ENCODE assay signal across 4 cellular contexts in genomic region chr17:27095821-27096220, GRCh38.
DNase-seq lines count a peak whose midpoint lies in the region; ATAC-seq, FAIRE-seq and TF ChIP-seq lines count a peak whose summit lies in the region.
"Not testable (repeated sequence)": the region's sequence is repeated elsewhere in the genome, so short reads cannot be mapped to it uniquely, and the experiment has no call there.

No MANE protein-coding gene starts in this region.

- not testable (repeated sequence) for H2AFZ ChIP-seq in K562 (ENCODE audit: low read depth, low read length)

- not testable (repeated sequence) for TF ChIP-seq CTCF in A549 (IDR thresholded peaks at IDR 0.05); K562 (IDR thresholded peaks at IDR 0.05 in 2 of 3, conservative IDR thresholded peaks at IDR 0.05 in 1 of 3; ENCODE audit: insufficient read depth in 2 of 3, low read depth in 1 of 3, low read length in 3 of 3)

- not testable (repeated sequence) for H3K9me3 ChIP-seq in A549; K562 (replicated peaks; ENCODE audit: control insufficient read depth, insufficient read depth, low read depth, low read length)

- BruUV-seq in K562 (replicated peaks; lab: Mats Ljungman, UMichigan), result not testable (repeated sequence)

- H3K27me3 ChIP-seq in K562 (ENCODE audit: control insufficient read depth in 2 of 2, insufficient read depth in 2 of 2, low read length in 2 of 2), result not testable (repeated sequence)

- H4K20me1 ChIP-seq in K562 (replicated peaks; ENCODE audit: control insufficient read depth, insufficient read depth, low read length), result peaks cover 12% of the 10 kb centered on the region

- H3K4me2 ChIP-seq in A549; K562 (ENCODE audit: insufficient read depth, low read length): not testable (repeated sequence)

- not testable (repeated sequence) for TF ChIP-seq RAD21 in A549 (conservative IDR thresholded peaks at IDR 0.05 in 1 of 2, IDR thresholded peaks at IDR 0.05 in 1 of 2); K562 (CRISPR knock-in tag; conservative IDR thresholded peaks at IDR 0.05 in 1 of 2, IDR thresholded peaks at IDR 0.05 in 1 of 2)

- DNase-seq in A549 (ENCODE audit: low read depth in 1 of 2, low spot score in 1 of 2); K562 (ENCODE audit: extremely low read depth in 1 of 4, low spot score in 3 of 4): not testable (repeated sequence)

- not testable (repeated sequence) for H3K9ac ChIP-seq in K562 (ENCODE audit: insufficient read depth in 1 of 2, low read depth in 2 of 2, low read length in 2 of 2)

- peaks cover 41% of the 10 kb centered on the region for H3K36me3 ChIP-seq in K562 (ENCODE audit: control insufficient read depth, insufficient read depth, low read length)

- POLR2A ChIA-PET in A549 (lab: Yijun Ruan, JAX); K562 (lab: Yijun Ruan, JAX): not testable (repeated sequence)

- in situ Hi-C loops in K562 (cut with MboI), result not testable (repeated sequence)

- TF ChIP-seq POLR2A in A549 (IDR thresholded peaks at IDR 0.05; ENCODE audit: low read length), result not testable (repeated sequence)
- peak; percentile 59 for TF ChIP-seq POLR2A in K562 (conservative IDR thresholded peaks at IDR 0.05)

- H3K27ac ChIP-seq in A549; K562 (ENCODE audit: extremely low read depth, low read depth, low read length): not testable (repeated sequence)

- ATAC-seq in A549, K562: not testable (repeated sequence)

- peak; percentile 92 for FAIRE-seq in A549 (lab: Jason Lieb, UNC)
- not testable (repeated sequence) for FAIRE-seq in K562 (lab: Jason Lieb, UNC)
- FAIRE-seq in colon (lab: Jason Lieb, UNC), result peak; percentile 47
- peak; percentile 55 for FAIRE-seq in endometrium (lab: Jason Lieb, UNC)

- intact Hi-C loops in K562 (cut with micrococcal nuclease), result not testable (repeated sequence)

- H3K79me2 ChIP-seq in K562 (ENCODE audit: control insufficient read depth, insufficient read depth, low read length), result peaks cover 84% of the 10 kb centered on the region

- TF ChIP-seq EP300 in A549 (IDR thresholded peaks at IDR 0.05); K562 (IDR thresholded peaks at IDR 0.05; ENCODE audit: low read length): not testable (repeated sequence)

- not testable (repeated sequence) for H3K4me3 ChIP-seq in A549, K562

- CTCF ChIA-PET in A549 (lab: Yijun Ruan, JAX); K562 (lab: Yijun Ruan, JAX; ENCODE audit: low intra/inter-chr PET ratio): not testable (repeated sequence)

- WGBS in A549 (ENCODE audit: missing lambda C conversion rate), result 90% methylated on average over 4 of the region's 4 CpGs
- WGBS in K562 (ENCODE audit: insufficient coverage, low coverage, missing lambda C conversion rate), result 92% methylated on average over 4 of the region's 4 CpGs

- not testable (repeated sequence) for H3K4me1 ChIP-seq in A549; K562 (replicated peaks in 1 of 2; ENCODE audit: control insufficient read depth in 2 of 2, insufficient read depth in 2 of 2, low read length in 2 of 2)

- not testable (repeated sequence) for H3K9me1 ChIP-seq in K562 (ENCODE audit: control insufficient read depth, insufficient read depth, low read length)

TF ChIP-seq in K562, 482 proteins besides CTCF, POLR2A, EP300 and RAD21:
- TF ChIP-seq, protein P1, sequence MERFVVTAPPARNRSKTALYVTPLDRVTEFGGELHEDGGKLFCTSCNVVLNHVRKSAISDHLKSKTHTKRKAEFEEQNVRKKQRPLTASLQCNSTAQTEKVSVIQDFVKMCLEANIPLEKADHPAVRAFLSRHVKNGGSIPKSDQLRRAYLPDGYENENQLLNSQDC (CRISPR knock-in tag; IDR thresholded peaks at IDR 0.05), result 0 out of 2 replicates have a peak, but pooled peaks have one; percentile 56
- TF ChIP-seq SUPT5H (IDR thresholded peaks at IDR 0.05) (peak; percentile 41; the same call in 1 of the 2 replicates), CHCHD3 (CRISPR knock-in tag; IDR thresholded peaks at IDR 0.05) (0 out of 2 replicates have a peak, but pooled peaks have one; percentile 60)
TF ChIP-seq in K562: peak in this region for 3; not testable (repeated sequence) for 479.
